In genomic region chr4:98387345-98388017, GRCh38 we compare ENCODE assay signal across 25 cellular contexts.
A peak's percentile ranks its signal among the peaks of the same experiment; 100 is the strongest.
DNase-seq lines count a peak whose midpoint lies in the region; ATAC-seq, FAIRE-seq and TF ChIP-seq lines count a peak whose summit lies in the region.
"Had no signal": no experiment of that assay in that cellular context is flagged by ENCODE, and none has a peak within 500 bp of the region (broad histone marks: within the 10 kb centered on the region; RNA-seq: fewer than 3 reads in every experiment).

No MANE protein-coding gene starts in this region.

- peak; percentile 44; the same call in 1 of the 2 replicates for TF ChIP-seq EP300 in K562 (IDR thresholded peaks at IDR 0.05; ENCODE audit: low read length)

- no peak for TF ChIP-seq CTCF in K562 (IDR thresholded peaks at IDR 0.05 in 2 of 3, conservative IDR thresholded peaks at IDR 0.05 in 1 of 3; ENCODE audit: insufficient read depth in 2 of 3, low read depth in 1 of 3, low read length in 3 of 3)
- no peak for TF ChIP-seq CTCF in neural crest cell (conservative IDR thresholded peaks at IDR 0.05)

- H3K4me1 ChIP-seq in HUES6 (ENCODE audit: control insufficient read depth, insufficient read depth, low read length): peaks cover 9% of the 10 kb centered on the region
- peaks cover 2 to 6% of the 10 kb centered on the region in 2 experiments; a peak in 3 of 5 replicates for H3K4me1 ChIP-seq in K562 (replicated peaks in 1 of 2; ENCODE audit: control insufficient read depth in 2 of 2, insufficient read depth in 2 of 2, low read length in 2 of 2)
- H3K4me1 ChIP-seq: Caco-2 had no signal

- H3K4me1 Mint-ChIP-seq in T-helper 17 cell: no peaks in the 10 kb centered on the region
- no peaks in the 10 kb centered on the region for H3K4me1 Mint-ChIP-seq in neural crest cell

- H3K27ac ChIP-seq in HUES6 (ENCODE audit: low read depth, low read length) (0 out of 2 replicates have a peak overlapping the region, but pooled peaks have one; percentile 6), K562 (ENCODE audit: extremely low read depth, low read depth, low read length) (peak overlapping the region; percentile 58)
- H3K27ac ChIP-seq: SK-N-MC had no signal

- 18% methylated on average over 5 of the region's 5 CpGs for WGBS in K562 (ENCODE audit: insufficient coverage, low coverage, missing lambda C conversion rate)

- no peaks in the 10 kb centered on the region for H3K27me3 Mint-ChIP-seq in T-helper 17 cell
- H3K27me3 Mint-ChIP-seq in neural crest cell (ENCODE audit: low read depth): no peaks in the 10 kb centered on the region

- H3K4me3 Mint-ChIP-seq in T-helper 17 cell (peak overlapping the region; percentile 55), neural crest cell (no peak overlapping the region)
- H3K4me3 Mint-ChIP-seq: CD8-positive, alpha-beta T cell had no signal

- no peak for DNase-seq in T-helper 17 cell
- peak in 3 of 4 experiments; percentile 9 to 49 (median 40) for DNase-seq in K562 (ENCODE audit: extremely low read depth in 1 of 4, low spot score in 3 of 4)
- DNase-seq in neural crest cell (ENCODE audit: low read depth, low spot score): no peak
- DNase-seq in NK-92 (lab: John Stamatoyannopoulos, UW; ENCODE audit: unreplicated experiment): no peak
- no peak for DNase-seq in CD1c-positive myeloid dendritic cell (ENCODE audit: extremely low spot score)
- no peak for DNase-seq in nucleus accumbens (lab: John Stamatoyannopoulos, UW)
- DNase-seq: C1 segment of cervical spinal cord; CD8-positive, alpha-beta T cell; DMS 273 treated with DMSO at 0.1 percent for 48 hours; DMS79; EL; GDM1; H7; KG1; MM.1S; NCI-H2029 treated with DMSO at 0.1 percent for 48 hours; NCI-H446 treated with DMSO at 0.1 percent for 48 hours; NCI-H82; SIG-M5; SW 1271 had no signal

- in situ Hi-C loops in K562 (cut with MboI): no loop called here

- H4K20me1 ChIP-seq in K562 (replicated peaks; ENCODE audit: control insufficient read depth, insufficient read depth, low read length): no peaks in the 10 kb centered on the region

- ATAC-seq in T-helper 17 cell (no peak), K562 (peak; percentile 93)
- ATAC-seq: CD8-positive, alpha-beta T cell; GM12878 had no signal

- intact Hi-C loops in K562 (cut with micrococcal nuclease): loop anchor here (5.0 kb wide), 2 partner anchors 125 to 235 kb away; partner anchors contain the start of gene RAP1GDS1

- CTCF ChIA-PET in K562 (lab: Yijun Ruan, JAX; ENCODE audit: low intra/inter-chr PET ratio): no interaction called here

- H3K9me3 ChIP-seq in HUES6 (ENCODE audit: control insufficient read depth, insufficient read depth, low read depth, low read length) (no peaks in the 10 kb centered on the region), T-helper 17 cell (ENCODE audit: control insufficient read depth, low read length, poor library complexity, severe bottlenecking) (no peaks in the 10 kb centered on the region), K562 (replicated peaks; ENCODE audit: control insufficient read depth, insufficient read depth, low read depth, low read length) (no peaks in the 10 kb centered on the region)
- H3K9me3 ChIP-seq: Caco-2 had no signal

- FAIRE-seq in K562 (lab: Jason Lieb, UNC): peak; percentile 80
- FAIRE-seq: GM12878, RCC 7860 had no signal

- H3K36me3 ChIP-seq in HUES6 (ENCODE audit: control insufficient read depth, insufficient read depth, low read length): no peaks in the 10 kb centered on the region
- H3K36me3 ChIP-seq in K562 (ENCODE audit: control insufficient read depth, insufficient read depth, low read length): no peaks in the 10 kb centered on the region; the same call in 1 of the 3 replicates

- no peak for TF ChIP-seq RAD21 in K562 (CRISPR knock-in tag; conservative IDR thresholded peaks at IDR 0.05 in 1 of 2, IDR thresholded peaks at IDR 0.05 in 1 of 2)

- no peak overlapping the region for H3K4me3 ChIP-seq in HUES6 (ENCODE audit: low read depth, low read length)
- no peak overlapping the region for H3K4me3 ChIP-seq in K562
- H3K4me3 ChIP-seq: GM12878, SK-N-MC had no signal

- H3K9me3 Mint-ChIP-seq in neural crest cell: peaks cover 3% of the 10 kb centered on the region
- H3K9me3 Mint-ChIP-seq: CD8-positive, alpha-beta T cell had no signal

- no peaks in the 10 kb centered on the region for H3K79me2 ChIP-seq in K562 (ENCODE audit: control insufficient read depth, insufficient read depth, low read length)

- POLR2A ChIA-PET in K562 (lab: Yijun Ruan, JAX): interaction anchor here (1.4 kb wide), 1 partner anchor 11 kb away, joined by 4 read pairs; no protein-coding TSS in a partner anchor

- H3K27ac Mint-ChIP-seq in T-helper 17 cell (no peak overlapping the region), neural crest cell (ENCODE audit: unreplicated experiment) (peak overlapping the region; percentile 58)
- H3K27ac Mint-ChIP-seq: CD8-positive, alpha-beta T cell had no signal

- peak overlapping the region; percentile 53; the same call in 1 of the 2 replicates for H3K4me2 ChIP-seq in K562 (ENCODE audit: insufficient read depth, low read length)

- peak overlapping the region; percentile 36; the same call in 1 of the 2 replicates for H2AFZ ChIP-seq in K562 (ENCODE audit: low read depth, low read length)

- H3K27me3 ChIP-seq in HUES6 (ENCODE audit: control insufficient read depth, insufficient read depth, low read length) (no peaks in the 10 kb centered on the region), K562 (ENCODE audit: control insufficient read depth in 2 of 2, insufficient read depth in 2 of 2, low read length in 2 of 2) (no peaks in the 10 kb centered on the region)

- no TSS peak for BruUV-seq in K562 (replicated peaks; lab: Mats Ljungman, UMichigan)

- TF ChIP-seq POLR2A in K562 (conservative IDR thresholded peaks at IDR 0.05): no peak

- no peaks in the 10 kb centered on the region for H3K9me1 ChIP-seq in K562 (ENCODE audit: control insufficient read depth, insufficient read depth, low read length)

- H3K36me3 Mint-ChIP-seq in T-helper 17 cell (ENCODE audit: low read depth) (peaks cover 3% of the 10 kb centered on the region), neural crest cell (ENCODE audit: low read depth) (peaks cover 12% of the 10 kb centered on the region)

- no peak overlapping the region for H3K9ac ChIP-seq in HUES6 (ENCODE audit: low read length)
- H3K9ac ChIP-seq in K562 (ENCODE audit: insufficient read depth in 1 of 2, low read depth in 2 of 2, low read length in 2 of 2): no peak overlapping the region

TF ChIP-seq in K562, 482 proteins besides CTCF, POLR2A, EP300 and RAD21 (continues in another document):
- TF ChIP-seq ZKSCAN3 (CRISPR knock-in tag; IDR thresholded peaks at IDR 0.05) (no peak), TCFL5 (CRISPR knock-in tag; conservative IDR thresholded peaks at IDR 0.05) (no peak), ELF2 (CRISPR knock-in tag; IDR thresholded peaks at IDR 0.05) (no peak), NRF1 (conservative IDR thresholded peaks at IDR 0.05 in 1 of 2, IDR thresholded peaks at IDR 0.05 in 1 of 2) (peak; percentile 75 to 78), MEIS2 (IDR thresholded peaks at IDR 0.05; ENCODE audit: partially characterized antibody) (peak; percentile 23), JUND (IDR thresholded peaks at IDR 0.05; ENCODE audit: borderline replicate concordance, low read depth, low read length) (0 out of 2 replicates have a peak, but pooled peaks have one; percentile 12), JUND (tag; IDR thresholded peaks at IDR 0.05; ENCODE audit: borderline replicate concordance, low read depth, low read length) (no peak; the same call in 2 of the 3 replicates), MTA2 (IDR thresholded peaks at IDR 0.05; ENCODE audit: low read depth) (0 out of 2 replicates have a peak, but pooled peaks have one; percentile 16), NCOA2 (IDR thresholded peaks at IDR 0.05; ENCODE audit: partially characterized antibody in 2 of 2) (no peak), CEBPB (tag; IDR thresholded peaks at IDR 0.05) (peak; percentile 45; the same call in 1 of the 2 replicates), NFE2L1 (tag; IDR thresholded peaks at IDR 0.05; ENCODE audit: borderline replicate concordance, low read depth) (no peak), SMARCA4 (IDR thresholded peaks at IDR 0.05) (peak; percentile 52), POLR3G (IDR thresholded peaks at IDR 0.05; ENCODE audit: extremely low read depth, insufficient read length, insufficient replicate concordance) (no peak), U2AF1 (optimal IDR thresholded peaks at IDR 0.05; ENCODE audit: low read depth, low read length) (no peak), STAT5A (IDR thresholded peaks at IDR 0.05; ENCODE audit: borderline replicate concordance, low read length) (0 out of 2 replicates have a peak, but pooled peaks have one; percentile 8), GATA2 (CRISPR knock-in tag; IDR thresholded peaks at IDR 0.05) (peak; percentile 41), ZNF263 (CRISPR knock-in tag; IDR thresholded peaks at IDR 0.05; ENCODE audit: borderline replicate concordance) (no peak), ZNF280B (CRISPR knock-in tag; IDR thresholded peaks at IDR 0.05) (no peak), CREB1 (IDR thresholded peaks at IDR 0.05) (no peak), CREB1 (CRISPR knock-in tag; IDR thresholded peaks at IDR 0.05) (no peak)

Comparison
In these comparisons a context has a peak if more than half of its experiments do, and no peak if none do; other contexts are left out.
1. DNase-seq: peak in K562 (3 of 4); none in T-helper 17 cell (0 of 3), neural crest cell (single experiment), NK-92 (single experiment), CD1c-positive myeloid dendritic cell (single experiment) and nucleus accumbens (0 of 56).